In the genomic region with DNA sequence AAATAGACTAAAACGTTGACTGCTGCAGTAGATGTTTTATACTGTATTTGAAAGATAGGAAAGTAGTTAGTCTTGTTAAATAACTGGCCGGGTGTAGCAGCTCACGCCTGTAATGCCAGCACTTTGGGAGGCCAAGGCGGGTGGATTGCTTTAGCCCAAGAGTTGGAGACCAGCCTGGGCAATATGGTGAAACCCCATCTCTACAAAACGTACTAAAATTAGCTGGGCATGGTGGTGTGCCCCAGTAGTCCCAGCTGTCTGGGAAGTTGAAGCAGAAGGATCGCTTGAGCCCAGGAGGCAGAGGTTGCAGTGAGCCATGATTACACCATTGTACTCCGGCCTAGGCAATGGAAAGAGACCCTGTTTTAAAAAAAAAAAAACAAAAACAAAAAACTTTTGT, we compare ENCODE assay signal across 19 cellular contexts.
A peak's percentile ranks its signal among the peaks of the same experiment; 100 is the strongest.
DNase-seq lines count a peak whose midpoint lies in the region; ATAC-seq and TF ChIP-seq lines count a peak whose summit lies in the region.
"Had no signal": no experiment of that assay in that cellular context is flagged by ENCODE, and none has a peak within 500 bp of the region (broad histone marks: within the 10 kb centered on the region; RNA-seq: fewer than 3 reads in every experiment).

No MANE protein-coding gene starts in this region.

- CTCF ChIA-PET in activated CD4-positive, alpha-beta memory T cell treated with anti-CD3 and anti-CD28 coated beads for 36 hours (lab: Charles Lee), result interaction anchor here (1.7 kb wide), 1 partner anchor 77 kb away, joined by 4 read pairs; no protein-coding TSS in a partner anchor

- peaks cover 2% of the 10 kb centered on the region for H3K36me3 Mint-ChIP-seq in activated CD4-positive, alpha-beta memory T cell treated with anti-CD3 and anti-CD28 coated beads for 36 hours
- H3K36me3 Mint-ChIP-seq: natural killer cell treated with Interleukin-12 subunit alpha and Interleukin-12 subunit beta and Interleukin-15 and Interleukin-18, amount 100 ng/mL, for 72 hours had no signal

- WGBS in right cardiac atrium, result 56% methylated on average over 7 of the region's 7 CpGs
- WGBS in psoas muscle, 3 donors, result 20 to 28% (median 21%) methylated on average over 7 of the region's 7 CpGs

- no peaks in the 10 kb centered on the region for H3K9me3 ChIP-seq in BLaER1 treated with 17β-estradiol and CSF1 and Interleukin-3, amounts not matched to agents 10 nM and 100 nM (replicated peaks in 1 of 11)
- H3K9me3 ChIP-seq in Karpas-422 (ENCODE audit: low read length) (no peaks in the 10 kb centered on the region), right cardiac atrium (ENCODE audit: control insufficient read depth, low read length) (no peaks in the 10 kb centered on the region), psoas muscle (no peaks in the 10 kb centered on the region)
- H3K9me3 ChIP-seq: testis had no signal

- no peak overlapping the region for H3K9ac ChIP-seq in BLaER1 treated with 17β-estradiol and CSF1 and Interleukin-3, amounts not matched to agents 10 nM and 100 nM
- H3K9ac ChIP-seq in Karpas-422 (ENCODE audit: low read length), result no peak overlapping the region
- H3K9ac ChIP-seq: GM23248 had no signal

- H3K4me3 ChIP-seq in BLaER1 treated with 17β-estradiol and CSF1 and Interleukin-3, amounts not matched to agents 10 nM and 100 nM, result no peak overlapping the region
- no peak overlapping the region for H3K4me3 ChIP-seq in Karpas-422 (ENCODE audit: low read length)
- no peak overlapping the region for H3K4me3 ChIP-seq in right cardiac atrium (ENCODE audit: low read length)
- no peak overlapping the region for H3K4me3 ChIP-seq in psoas muscle
- H3K4me3 ChIP-seq: GM23248, PC-9, testis had no signal

- peaks cover 86 to 96% (median 93%) of the 10 kb centered on the region in 10 experiments for H3K4me1 ChIP-seq in BLaER1 treated with 17β-estradiol and CSF1 and Interleukin-3, amounts not matched to agents 10 nM and 100 nM
- H3K4me1 ChIP-seq in Karpas-422 (ENCODE audit: low read length), result peaks cover 89% of the 10 kb centered on the region
- peaks cover 8% of the 10 kb centered on the region for H3K4me1 ChIP-seq in right cardiac atrium (ENCODE audit: control insufficient read depth, insufficient read depth, low read length)
- H3K4me1 ChIP-seq in psoas muscle, result peaks cover 79% of the 10 kb centered on the region

- peak overlapping the region in 3 of 11 experiments; percentile 5 to 82 (median 9); a peak in 2 of 22 replicates for H3K27ac ChIP-seq in BLaER1 treated with 17β-estradiol and CSF1 and Interleukin-3, amounts not matched to agents 10 nM and 100 nM
- H3K27ac ChIP-seq in Karpas-422 (ENCODE audit: low read length), result peak overlapping the region; percentile 7; the same call in 1 of the 2 replicates
- H3K27ac ChIP-seq in right cardiac atrium (ENCODE audit: low read length), result peak overlapping the region; percentile 13
- peak overlapping the region; percentile 85 for H3K27ac ChIP-seq in psoas muscle
- H3K27ac ChIP-seq: PC-9, testis had no signal

- no peak overlapping the region for H3K27ac Mint-ChIP-seq in activated CD4-positive, alpha-beta memory T cell treated with anti-CD3 and anti-CD28 coated beads for 36 hours
- H3K27ac Mint-ChIP-seq: natural killer cell treated with Interleukin-12 subunit alpha and Interleukin-12 subunit beta and Interleukin-15 and Interleukin-18, amount 100 ng/mL, for 72 hours had no signal

- no peak overlapping the region for H3K4me3 Mint-ChIP-seq in activated CD4-positive, alpha-beta memory T cell treated with anti-CD3 and anti-CD28 coated beads for 36 hours
- H3K4me3 Mint-ChIP-seq: natural killer cell treated with Interleukin-12 subunit alpha and Interleukin-12 subunit beta and Interleukin-15 and Interleukin-18, amount 100 ng/mL, for 72 hours had no signal

- peaks cover 24 to 91% (median 51%) of the 10 kb centered on the region in 11 experiments; a peak in 19 of 22 replicates for H4K20me1 ChIP-seq in BLaER1 treated with 17β-estradiol and CSF1 and Interleukin-3, amounts not matched to agents 10 nM and 100 nM
- H4K20me1 ChIP-seq in Karpas-422 (ENCODE audit: insufficient read depth, low read depth, low read length), result peaks cover 56% of the 10 kb centered on the region; the same call in 1 of the 2 replicates

- H3K36me3 ChIP-seq in BLaER1 treated with 17β-estradiol and CSF1 and Interleukin-3, amounts not matched to agents 10 nM and 100 nM, result peaks cover 0 to 4% (median 0%) of the 10 kb centered on the region in 11 experiments; a peak in 1 of 22 replicates
- H3K36me3 ChIP-seq in Karpas-422 (ENCODE audit: insufficient read depth, low read length) (no peaks in the 10 kb centered on the region), psoas muscle (ENCODE audit: insufficient read depth in 1 of 2, low read depth in 1 of 2) (no peaks in the 10 kb centered on the region)

- no peak for ATAC-seq in right cardiac atrium
- peak; percentile 28 to 75 (median 63) for ATAC-seq in psoas muscle
- ATAC-seq: natural killer cell treated with Interleukin-12 subunit alpha and Interleukin-12 subunit beta and Interleukin-15 and Interleukin-18, amount 100 ng/mL, for 72 hours had no signal

- no peaks in the 10 kb centered on the region for H3K27me3 ChIP-seq in BLaER1 treated with 17β-estradiol and CSF1 and Interleukin-3, amounts not matched to agents 10 nM and 100 nM
- H3K27me3 ChIP-seq in Karpas-422 (ENCODE audit: low read length) (no peaks in the 10 kb centered on the region), right cardiac atrium (ENCODE audit: control insufficient read depth, insufficient read depth) (no peaks in the 10 kb centered on the region), psoas muscle (ENCODE audit: insufficient read depth in 3 of 3, low read length in 2 of 3) (no peaks in the 10 kb centered on the region)
- H3K27me3 ChIP-seq: testis had no signal

- DNase-seq in Karpas-422, result no peak
- no peak for DNase-seq in right cardiac atrium
- DNase-seq in psoas muscle, result peak; percentile 26 to 65
- no peak for DNase-seq in activated CD4-positive, alpha-beta memory T cell treated with anti-CD3 and anti-CD28 coated beads for 36 hours
- DNase-seq in kidney glomerular epithelial cell (lab: John Stamatoyannopoulos, UW), result no peak
- no peak for DNase-seq in DMS114 treated with DMSO at 0.1 percent for 48 hours (lab: John Stamatoyannopoulos, UW; ENCODE audit: unreplicated experiment)
- DNase-seq: caudate nucleus, COR-L47, EL, erythroblast, GM23248, KBM-7, MV-4-11, NCI-H187, NCI-H226, PC-9, testis had no signal

- peaks cover 66% of the 10 kb centered on the region for H3K4me1 Mint-ChIP-seq in activated CD4-positive, alpha-beta memory T cell treated with anti-CD3 and anti-CD28 coated beads for 36 hours (ENCODE audit: low read depth)

- no peaks in the 10 kb centered on the region for H3K27me3 Mint-ChIP-seq in activated CD4-positive, alpha-beta memory T cell treated with anti-CD3 and anti-CD28 coated beads for 36 hours
- H3K27me3 Mint-ChIP-seq: natural killer cell treated with Interleukin-12 subunit alpha and Interleukin-12 subunit beta and Interleukin-15 and Interleukin-18, amount 100 ng/mL, for 72 hours had no signal

- peak overlapping the region; percentile 49 to 97 (median 90); a peak in 20 of 22 replicates for H3K4me2 ChIP-seq in BLaER1 treated with 17β-estradiol and CSF1 and Interleukin-3, amounts not matched to agents 10 nM and 100 nM
- no peak overlapping the region for H3K4me2 ChIP-seq in Karpas-422 (ENCODE audit: low read depth, low read length, poor library complexity, severe bottlenecking)

- POLR2A ChIA-PET in activated CD4-positive, alpha-beta memory T cell treated with anti-CD3 and anti-CD28 coated beads for 36 hours (lab: Charles Lee), result no interaction called here

- peaks cover 100% of the 10 kb centered on the region for H3K79me2 ChIP-seq in Karpas-422 (ENCODE audit: low read length)

- intact Hi-C loops in right cardiac atrium (cut with DNase I), result loop anchor here in 1 of 4 donors (5.0 kb wide), 1 partner anchor 40 kb away; no protein-coding TSS in a partner anchor
- intact Hi-C loops in psoas muscle (cut with DNase I), result loop anchor here (5.0 kb wide), 3 partner anchors 40 to 170 kb away; no protein-coding TSS in a partner anchor
- intact Hi-C loops in activated CD4-positive, alpha-beta memory T cell treated with anti-CD3 and anti-CD28 coated beads for 36 hours (cut with micrococcal nuclease), result no loop called here

- no peaks in the 10 kb centered on the region for H3K9me2 ChIP-seq in Karpas-422 (replicated peaks; ENCODE audit: insufficient read depth, low read length)

- no peaks in the 10 kb centered on the region for H3K9me3 Mint-ChIP-seq in activated CD4-positive, alpha-beta memory T cell treated with anti-CD3 and anti-CD28 coated beads for 36 hours
- H3K9me3 Mint-ChIP-seq: natural killer cell treated with Interleukin-12 subunit alpha and Interleukin-12 subunit beta and Interleukin-15 and Interleukin-18, amount 100 ng/mL, for 72 hours had no signal

- H2AFZ ChIP-seq in Karpas-422 (ENCODE audit: low read length), result no peak overlapping the region
- H2AFZ ChIP-seq: GM23248, PC-9 had no signal

- no peak for TF ChIP-seq CTCF in psoas muscle (IDR thresholded peaks at IDR 0.05)

Comparison
In these comparisons a context has a peak if more than half of its experiments do, and no peak if none do; other contexts are left out.
1. DNase-seq: peak in psoas muscle (2 of 2); none in Karpas-422 (single experiment), right cardiac atrium (0 of 3), activated CD4-positive, alpha-beta memory T cell treated with anti-CD3 and anti-CD28 coated beads for 36 hours (single experiment), kidney glomerular epithelial cell (single experiment) and DMS114 treated with DMSO at 0.1 percent for 48 hours (single experiment).
2. ATAC-seq: peak in psoas muscle (4 of 4); none in right cardiac atrium (0 of 2).